Comparison of ENCODE assay signal across 8 cellular contexts in the genomic region with DNA sequence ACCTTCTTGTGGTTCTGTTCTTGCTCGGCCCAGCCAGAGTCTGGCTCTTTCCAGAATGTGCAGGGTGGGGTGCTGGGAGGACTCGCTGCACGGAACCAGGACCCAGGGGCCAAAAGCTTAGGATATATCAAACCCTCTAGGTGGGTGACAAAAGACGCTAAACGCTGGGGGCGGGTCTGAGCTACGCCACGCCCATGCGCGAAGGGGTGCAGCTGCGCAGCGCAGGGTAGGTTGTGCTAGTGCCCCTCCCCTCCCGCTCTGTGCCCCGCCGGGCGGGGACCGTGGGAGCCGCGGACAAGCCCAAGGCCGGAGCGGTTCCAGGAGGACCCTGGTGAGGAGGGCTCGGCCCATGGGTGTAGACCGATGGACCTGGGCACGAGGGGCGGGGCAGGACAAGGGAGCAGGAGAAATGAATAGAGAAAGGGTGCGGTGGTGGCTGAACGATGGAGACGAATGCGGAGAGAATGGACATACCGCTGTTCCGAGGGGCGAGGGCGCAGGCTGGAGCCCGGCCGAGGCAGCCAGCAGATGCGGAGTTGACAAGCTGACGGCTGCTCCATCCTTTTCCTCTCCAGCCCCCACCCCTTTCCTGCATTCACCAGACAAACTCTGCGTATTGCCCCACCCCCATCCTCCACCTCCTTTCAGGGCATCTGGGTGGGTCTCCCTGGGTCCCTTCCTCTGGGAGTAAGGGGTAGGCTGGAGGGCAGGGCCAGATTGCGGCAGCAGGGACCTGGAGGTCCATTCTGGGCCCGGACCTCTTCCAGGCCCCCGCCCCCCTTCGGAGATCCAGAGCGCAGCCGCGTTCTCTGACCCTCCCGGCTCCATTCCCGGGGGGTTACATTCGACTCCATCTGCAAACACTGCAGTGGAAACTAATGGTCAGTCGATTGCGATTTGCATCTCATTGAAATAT. TPM values are rescaled to one million over a fixed set of nuclear protein-coding genes. Genes with fewer than 3 reads are reported as not detected.
DNase-seq lines count a peak whose midpoint lies in the region; ATAC-seq and TF ChIP-seq lines count a peak whose summit lies in the region.

A gene with protein sequence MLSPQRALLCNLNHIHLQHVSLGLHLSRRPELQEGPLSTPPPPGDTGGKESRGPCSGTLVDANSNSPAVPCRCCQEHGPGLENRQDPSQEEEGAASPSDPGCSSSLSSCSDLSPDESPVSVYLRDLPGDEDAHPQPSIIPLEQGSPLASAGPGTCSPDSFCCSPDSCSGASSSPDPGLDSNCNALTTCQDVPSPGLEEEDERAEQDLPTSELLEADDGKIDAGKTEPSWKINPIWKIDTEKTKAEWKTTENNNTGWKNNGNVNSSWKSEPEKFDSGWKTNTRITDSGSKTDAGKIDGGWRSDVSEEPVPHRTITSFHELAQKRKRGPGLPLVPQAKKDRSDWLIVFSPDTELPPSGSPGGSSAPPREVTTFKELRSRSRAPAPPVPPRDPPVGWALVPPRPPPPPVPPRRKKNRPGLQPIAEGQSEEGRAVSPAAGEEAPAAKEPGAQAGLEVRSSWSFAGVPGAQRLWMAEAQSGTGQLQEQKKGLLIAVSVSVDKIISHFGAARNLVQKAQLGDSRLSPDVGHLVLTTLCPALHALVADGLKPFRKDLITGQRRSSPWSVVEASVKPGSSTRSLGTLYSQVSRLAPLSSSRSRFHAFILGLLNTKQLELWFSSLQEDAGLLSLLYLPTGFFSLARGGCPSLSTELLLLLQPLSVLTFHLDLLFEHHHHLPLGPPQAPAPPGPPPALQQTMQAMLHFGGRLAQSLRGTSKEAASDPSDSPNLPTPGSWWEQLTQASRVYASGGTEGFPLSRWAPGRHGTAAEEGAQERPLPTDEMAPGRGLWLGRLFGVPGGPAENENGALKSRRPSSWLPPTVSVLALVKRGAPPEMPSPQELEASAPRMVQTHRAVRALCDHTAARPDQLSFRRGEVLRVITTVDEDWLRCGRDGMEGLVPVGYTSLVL (plus strand): TSS at position 234 of the 916 bp plus-strand sequence. CDS start 880 bp downstream, outside the sequence.

- DNase-seq in G401 (ENCODE audit: low spot score) (peak; percentile 93), NCI-H69 (lab: John Stamatoyannopoulos, UW) (peak; percentile 89), epithelial cell of esophagus (ENCODE audit: low read depth) (peak; percentile 64), midbrain (lab: John Stamatoyannopoulos, UW) (peak; percentile 65)
- DNase-seq in activated T-cell treated with anti-CD3 and anti-CD28 coated beads, Interleukin-2, amount 50 U/mL, for 24 hours: peak; percentile 85
- DNase-seq in stimulated activated CD8-positive, alpha-beta memory T cell treated with anti-CD3 and anti-CD28 coated beads, Interleukin-15, amount 100 ng/mL, for 48 hours (ENCODE audit: low read depth in 2 of 2): peak; percentile 59 to 68

- in situ Hi-C loops in G401 (cut with HindIII; ENCODE audit: low sequenced_read_pairs): no loop called here

- peaks cover 36% of the 10 kb centered on the region for H3K4me1 Mint-ChIP-seq in activated T-cell treated with anti-CD3 and anti-CD28 coated beads, Interleukin-2, amount 50 U/mL, for 24 hours (ENCODE audit: low read depth)

- peaks cover 63% of the 10 kb centered on the region for H3K36me3 Mint-ChIP-seq in activated T-cell treated with anti-CD3 and anti-CD28 coated beads, Interleukin-2, amount 50 U/mL, for 24 hours (ENCODE audit: low read depth)

- no peaks in the 10 kb centered on the region for H3K9me3 Mint-ChIP-seq in activated T-cell treated with anti-CD3 and anti-CD28 coated beads, Interleukin-2, amount 50 U/mL, for 24 hours

- no peak for ATAC-seq in HG03095 (IDR thresholded peaks at IDR 0.05; ENCODE audit: unreplicated experiment)
- ATAC-seq in GM19397 (IDR thresholded peaks at IDR 0.05; ENCODE audit: unreplicated experiment): no peak

- no peak for TF ChIP-seq CTCF in epithelial cell of esophagus (IDR thresholded peaks at IDR 0.05; ENCODE audit: insufficient read depth, low read depth, low read length, missing control alignments)

- peak within 1 kb of the TSS; percentile 48 for H3K4me3 ChIP-seq in epithelial cell of esophagus (ENCODE audit: low read length)

- H3K27ac Mint-ChIP-seq in activated T-cell treated with anti-CD3 and anti-CD28 coated beads, Interleukin-2, amount 50 U/mL, for 24 hours: peak within 1 kb of the TSS; percentile 70

- no peaks in the 10 kb centered on the region for H3K27me3 Mint-ChIP-seq in activated T-cell treated with anti-CD3 and anti-CD28 coated beads, Interleukin-2, amount 50 U/mL, for 24 hours

- peak within 1 kb of the TSS; percentile 82 for H3K4me3 Mint-ChIP-seq in activated T-cell treated with anti-CD3 and anti-CD28 coated beads, Interleukin-2, amount 50 U/mL, for 24 hours

RNA-seq across cellular contexts. Expression of the gene that starts here (rescaled TPM):
- total RNA-seq in G401 (2014; rRNA removed; shearing (Covaris generic)): 23.9 and 35.0 TPM in 2 replicates
